In genomic region chr9:105415344-105415980, GRCh38 we compare ENCODE assay signal across 8 cellular contexts. TPM values are rescaled to one million over a fixed set of nuclear protein-coding genes. Genes with fewer than 3 reads are reported as not detected.
DNase-seq lines count a peak whose midpoint lies in the region; ATAC-seq and TF ChIP-seq lines count a peak whose summit lies in the region.

No MANE protein-coding gene starts in this region.

- no peak overlapping the region for H3K4me3 ChIP-seq in epithelial cell of esophagus (ENCODE audit: low read length)
- no peak overlapping the region for H3K4me3 ChIP-seq in suprapubic skin

- H3K36me3 ChIP-seq in suprapubic skin = no peaks in the 10 kb centered on the region

- H3K36me3 Mint-ChIP-seq in nephron progenitor cell (ENCODE audit: low read depth) = peaks cover 13% of the 10 kb centered on the region

- peak; percentile 73 for ATAC-seq in GM18517 (IDR thresholded peaks at IDR 0.05; ENCODE audit: unreplicated experiment)
- peak; percentile 64 for ATAC-seq in HG03103 (IDR thresholded peaks at IDR 0.05; ENCODE audit: low read depth, unreplicated experiment)

- H3K27ac Mint-ChIP-seq in nephron progenitor cell = no peak overlapping the region

- peaks cover 9% of the 10 kb centered on the region for H3K4me1 ChIP-seq in suprapubic skin

- no peak overlapping the region for H3K27ac ChIP-seq in suprapubic skin

- peaks cover 12% of the 10 kb centered on the region for H3K9me3 Mint-ChIP-seq in nephron progenitor cell

- peak overlapping the region; percentile 46 for H3K4me3 Mint-ChIP-seq in nephron progenitor cell

- peaks cover 15% of the 10 kb centered on the region for H3K4me1 Mint-ChIP-seq in nephron progenitor cell

- peak; percentile 23 to 51 for DNase-seq in AML-193 (lab: John Stamatoyannopoulos, UW)
- peak; percentile 59 to 76 for DNase-seq in NCI-H524 (lab: John Stamatoyannopoulos, UW)
- DNase-seq in activated CD8-positive, alpha-beta memory T cell treated with anti-CD3 and anti-CD28 coated beads for 48 hours (ENCODE audit: low read depth in 2 of 3, low spot score in 2 of 3) = peak in 2 of 3 experiments; percentile 12 to 22
- DNase-seq in epithelial cell of esophagus (ENCODE audit: low read depth) = peak; percentile 60
- peak; percentile 76 for DNase-seq in nephron progenitor cell
- peak in 1 of 2 donors; percentile 65 for DNase-seq in suprapubic skin (ENCODE audit: low spot score in 2 of 2)

- H3K27me3 ChIP-seq in suprapubic skin = no peaks in the 10 kb centered on the region

- WGBS in suprapubic skin = 49% methylated on average over 13 of the region's 13 CpGs

- no peak for TF ChIP-seq POLR2A in suprapubic skin (IDR thresholded peaks at IDR 0.05)

- no peak for TF ChIP-seq EP300 in suprapubic skin (IDR thresholded peaks at IDR 0.05)

- peaks cover 10% of the 10 kb centered on the region for H3K9me3 ChIP-seq in suprapubic skin

- H3K27me3 Mint-ChIP-seq in nephron progenitor cell (ENCODE audit: low read depth, poor library complexity) = peaks cover 2% of the 10 kb centered on the region

- TF ChIP-seq CTCF in epithelial cell of esophagus (IDR thresholded peaks at IDR 0.05; ENCODE audit: insufficient read depth, low read depth, low read length, missing control alignments) (peak; percentile 85), nephron progenitor cell (IDR thresholded peaks at IDR 0.05) (peak; percentile 88), suprapubic skin (IDR thresholded peaks at IDR 0.05) (peak; percentile 66 to 80)

RNA-seq across cellular contexts. Expression of gene FSD1L, which starts 32.4 kb away (rescaled TPM):
- total RNA-seq in suprapubic skin = 1 to 10 TPM in 3 of 4 donors, under 1 TPM in 1; 0.86 to 2.1 (median 1.6) TPM
